ENCODE assay signal across 1 cellular context in genomic region chr10:73096452-73097304, GRCh38.
A peak's percentile ranks its signal among the peaks of the same experiment; 100 is the strongest.
TF ChIP-seq lines count a peak whose summit lies in the region.

TSS of gene P4HA1 (minus strand) at chr10:73096866. CDS start at chr10:73074883, 21,983 bp downstream.

TF ChIP-seq in HepG2, 621 proteins besides CTCF, POLR2A, EP300 and RAD21 (continued from another document and continues in another):
- TF ChIP-seq TFE3 (CRISPR knock-in tag; IDR thresholded peaks at IDR 0.05) = 0 out of 2 replicates have a peak, but pooled peaks have one; percentile 29
- peak; percentile 26; the same call in 1 of the 2 replicates for TF ChIP-seq MLXIP (CRISPR knock-in tag; IDR thresholded peaks at IDR 0.05; ENCODE audit: borderline replicate concordance)
- no peak for TF ChIP-seq DPF2 (CRISPR knock-in tag; IDR thresholded peaks at IDR 0.05; ENCODE audit: borderline replicate concordance, low read depth)
- TF ChIP-seq TGIF2 (CRISPR knock-in tag; IDR thresholded peaks at IDR 0.05) = peak; percentile 58; the same call in 1 of the 2 replicates
- peak; percentile 63 for TF ChIP-seq ZMAT3 (CRISPR knock-in tag; conservative IDR thresholded peaks at IDR 0.05)
- TF ChIP-seq KLF9 (CRISPR knock-in tag; IDR thresholded peaks at IDR 0.05; ENCODE audit: low read depth) = no peak
- peak; percentile 97 for TF ChIP-seq ZNF264 (CRISPR knock-in tag; IDR thresholded peaks at IDR 0.05)
- peak; percentile 87 for TF ChIP-seq ZNF18 (CRISPR knock-in tag; IDR thresholded peaks at IDR 0.05; ENCODE audit: insufficient replicate concordance)
- TF ChIP-seq ASH2L (IDR thresholded peaks at IDR 0.05; ENCODE audit: insufficient read length, low read depth, low read length) = peak; percentile 73
- TF ChIP-seq ZFY (CRISPR knock-in tag; IDR thresholded peaks at IDR 0.05) = peak; percentile 95
- TF ChIP-seq STAT5B (CRISPR knock-in tag; IDR thresholded peaks at IDR 0.05) = peak; percentile 86; the same call in 1 of the 2 replicates
- TF ChIP-seq ZNF180 (CRISPR knock-in tag; IDR thresholded peaks at IDR 0.05; ENCODE audit: borderline replicate concordance, low read depth) = peak; percentile 45; the same call in 1 of the 2 replicates
- TF ChIP-seq SMAD9 (CRISPR knock-in tag; IDR thresholded peaks at IDR 0.05) = no peak
- TF ChIP-seq PBX3 (CRISPR knock-in tag; IDR thresholded peaks at IDR 0.05; ENCODE audit: borderline replicate concordance) = no peak
- no peak; the same call in 1 of the 2 replicates for TF ChIP-seq KDM3A (CRISPR knock-in tag; IDR thresholded peaks at IDR 0.05; ENCODE audit: low read depth)
- TF ChIP-seq AKAP8 (CRISPR knock-in tag; IDR thresholded peaks at IDR 0.05) = peak; percentile 75; the same call in 1 of the 2 replicates
- peak; percentile 86; the same call in 1 of the 2 replicates for TF ChIP-seq KMT2A (CRISPR knock-in tag; IDR thresholded peaks at IDR 0.05)
- peak; percentile 79 for TF ChIP-seq ISX (CRISPR knock-in tag; conservative IDR thresholded peaks at IDR 0.05)
- peak; percentile 88; the same call in 1 of the 2 replicates for TF ChIP-seq THAP7 (CRISPR knock-in tag; IDR thresholded peaks at IDR 0.05)
- peak; percentile 75; the same call in 1 of the 2 replicates for TF ChIP-seq RFXANK (CRISPR knock-in tag; IDR thresholded peaks at IDR 0.05)
- TF ChIP-seq ZNF503 (CRISPR knock-in tag; IDR thresholded peaks at IDR 0.05) = peak; percentile 62
- TF ChIP-seq ZNF512 (CRISPR knock-in tag; IDR thresholded peaks at IDR 0.05) = peak; percentile 42; the same call in 1 of the 2 replicates
- TF ChIP-seq ZNF274 (CRISPR knock-in tag; IDR thresholded peaks at IDR 0.05) = peak; percentile 92
- peak; percentile 9; the same call in 1 of the 2 replicates for TF ChIP-seq NFYC (CRISPR knock-in tag; IDR thresholded peaks at IDR 0.05)
- TF ChIP-seq DR1 (CRISPR knock-in tag; IDR thresholded peaks at IDR 0.05) = peak; percentile 93
- TF ChIP-seq ZNF326 (CRISPR knock-in tag; IDR thresholded peaks at IDR 0.05; ENCODE audit: borderline replicate concordance) = no peak
- peak; percentile 97 for TF ChIP-seq HMGXB4 (CRISPR knock-in tag; IDR thresholded peaks at IDR 0.05; ENCODE audit: borderline replicate concordance in 1 of 2, low read depth in 1 of 2)
- TF ChIP-seq MNT (IDR thresholded peaks at IDR 0.05) = no peak
- 0 out of 2 replicates have a peak, but pooled peaks have one; percentile 49 for TF ChIP-seq FOXM1 (CRISPR knock-in tag; IDR thresholded peaks at IDR 0.05)
- TF ChIP-seq ZKSCAN8 (CRISPR knock-in tag; IDR thresholded peaks at IDR 0.05; ENCODE audit: borderline replicate concordance) = no peak; the same call in 1 of the 2 replicates
- TF ChIP-seq REXO4 (CRISPR knock-in tag; IDR thresholded peaks at IDR 0.05; ENCODE audit: borderline replicate concordance) = no peak
- no peak for TF ChIP-seq SRSF9 (IDR thresholded peaks at IDR 0.05; ENCODE audit: borderline replicate concordance, insufficient read depth, low read depth, low read length, poor library complexity, severe bottlenecking)
- TF ChIP-seq ZNF451 (CRISPR knock-in tag; IDR thresholded peaks at IDR 0.05) = peak; percentile 79; the same call in 1 of the 2 replicates
- TF ChIP-seq IRF9 (CRISPR knock-in tag; IDR thresholded peaks at IDR 0.05; ENCODE audit: borderline replicate concordance) = peak; percentile 93; the same call in 1 of the 2 replicates
- TF ChIP-seq ZNF329 (CRISPR knock-in tag; IDR thresholded peaks at IDR 0.05; ENCODE audit: low read depth) = no peak
- TF ChIP-seq ZNF672 (CRISPR knock-in tag; IDR thresholded peaks at IDR 0.05) = 0 out of 2 replicates have a peak, but pooled peaks have one; percentile 21
- peak; percentile 89 for TF ChIP-seq PATZ1 (CRISPR knock-in tag; IDR thresholded peaks at IDR 0.05)
